Comparison of ENCODE assay signal across 1 cellular context in genomic region chr4:86921608-86922252, GRCh38.
TF ChIP-seq lines count a peak whose summit lies in the region.

No MANE protein-coding gene starts in this region.

TF ChIP-seq in IMR-90, 13 proteins besides CTCF, POLR2A, EP300 and RAD21:
- TF ChIP-seq CEBPB (IDR thresholded peaks at IDR 0.05; ENCODE audit: low read depth, low read length) = peak; percentile 66
- no peak for TF ChIP-seq ELK1 (IDR thresholded peaks at IDR 0.05; ENCODE audit: borderline replicate concordance, low read depth, low read length)
- no peak for TF ChIP-seq MAFK (IDR thresholded peaks at IDR 0.05; ENCODE audit: low read depth, low read length)
- no peak for TF ChIP-seq BHLHE40 (IDR thresholded peaks at IDR 0.05; ENCODE audit: low read depth, low read length)
